10 cellular contexts compared by ENCODE assay signal in the genomic region with DNA sequence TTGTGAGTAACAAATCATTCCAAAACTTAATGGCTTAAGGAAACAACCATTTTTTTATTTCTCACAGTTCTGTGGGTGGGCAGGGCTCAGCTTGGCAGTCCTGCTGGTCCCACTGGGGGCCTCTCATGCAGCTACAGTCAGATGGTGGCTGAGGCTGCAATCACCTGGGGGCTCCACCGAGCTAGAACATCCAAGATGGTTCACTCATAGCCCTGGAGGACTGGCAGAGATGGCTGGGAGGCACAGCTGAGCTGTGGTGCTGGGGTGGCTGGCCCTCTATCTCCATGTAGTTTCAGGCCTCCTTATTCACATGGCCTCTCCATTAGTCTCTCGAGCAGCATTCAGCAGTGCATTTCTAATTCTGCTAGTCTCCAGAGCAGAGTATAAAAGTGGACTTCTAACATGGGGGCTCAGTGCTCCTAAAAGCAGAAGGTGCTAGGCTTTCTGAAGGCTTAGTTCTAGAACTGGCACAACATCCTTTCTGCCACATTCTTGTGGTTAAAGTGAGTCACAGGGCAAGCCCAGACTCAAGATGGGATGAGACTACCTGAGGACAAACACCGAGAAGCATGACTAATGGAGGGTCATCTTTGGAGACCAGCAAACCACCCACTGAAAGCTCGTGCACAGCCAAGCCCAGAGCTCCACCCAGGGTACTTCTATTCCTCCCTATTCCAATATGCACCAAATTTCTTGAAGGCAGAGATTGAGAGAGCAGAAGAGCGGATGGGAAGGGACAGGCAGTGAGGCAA. TPM values are rescaled to one million over a fixed set of nuclear protein-coding genes. Genes with fewer than 3 reads are reported as not detected.
DNase-seq lines count a peak whose midpoint lies in the region; ATAC-seq and TF ChIP-seq lines count a peak whose summit lies in the region.
"Had no signal": no experiment of that assay in that cellular context is flagged by ENCODE, and none has a peak within 500 bp of the region (broad histone marks: within the 10 kb centered on the region; RNA-seq: fewer than 3 reads in every experiment).

No MANE protein-coding gene starts in this region.

- peak; percentile 4 to 25 for ATAC-seq in activated T-cell treated with anti-CD3 and anti-CD28 coated beads, Interleukin-2, amount 50 U/mL, for 4 hours
- peak; percentile 52 for ATAC-seq in stimulated activated effector memory CD8-positive, alpha-beta T cell treated with anti-CD3 and anti-CD28 coated beads, Interleukin-12 subunit alpha, Interleukin-12 subunit beta, amount 100 ng/mL, for 72 hours
- no peak for ATAC-seq in GM18873 (IDR thresholded peaks at IDR 0.05; ENCODE audit: low FRiP score, unreplicated experiment)

- H3K4me3 Mint-ChIP-seq in activated T-cell treated with anti-CD3 and anti-CD28 coated beads, Interleukin-2, amount 50 U/mL, for 4 hours = no peak overlapping the region
- no peak overlapping the region for H3K4me3 Mint-ChIP-seq in stimulated activated effector memory CD8-positive, alpha-beta T cell treated with anti-CD3 and anti-CD28 coated beads, Interleukin-12 subunit alpha, Interleukin-12 subunit beta, amount 100 ng/mL, for 72 hours
- H3K4me3 Mint-ChIP-seq: CD4-positive, CD25-positive, alpha-beta regulatory T cell had no signal

- H3K9me3 Mint-ChIP-seq in activated T-cell treated with anti-CD3 and anti-CD28 coated beads, Interleukin-2, amount 50 U/mL, for 4 hours = no peaks in the 10 kb centered on the region
- H3K9me3 Mint-ChIP-seq in stimulated activated effector memory CD8-positive, alpha-beta T cell treated with anti-CD3 and anti-CD28 coated beads, Interleukin-12 subunit alpha, Interleukin-12 subunit beta, amount 100 ng/mL, for 72 hours = no peaks in the 10 kb centered on the region

- H3K36me3 Mint-ChIP-seq in activated T-cell treated with anti-CD3 and anti-CD28 coated beads, Interleukin-2, amount 50 U/mL, for 4 hours (ENCODE audit: insufficient read depth) = no peaks in the 10 kb centered on the region
- no peaks in the 10 kb centered on the region for H3K36me3 Mint-ChIP-seq in stimulated activated effector memory CD8-positive, alpha-beta T cell treated with anti-CD3 and anti-CD28 coated beads, Interleukin-12 subunit alpha, Interleukin-12 subunit beta, amount 100 ng/mL, for 72 hours
- H3K36me3 Mint-ChIP-seq: CD4-positive, CD25-positive, alpha-beta regulatory T cell had no signal

- H3K4me1 Mint-ChIP-seq in activated T-cell treated with anti-CD3 and anti-CD28 coated beads, Interleukin-2, amount 50 U/mL, for 4 hours (ENCODE audit: low read depth) = no peaks in the 10 kb centered on the region
- H3K4me1 Mint-ChIP-seq in stimulated activated effector memory CD8-positive, alpha-beta T cell treated with anti-CD3 and anti-CD28 coated beads, Interleukin-12 subunit alpha, Interleukin-12 subunit beta, amount 100 ng/mL, for 72 hours = peaks cover 6% of the 10 kb centered on the region
- H3K4me1 Mint-ChIP-seq: CD4-positive, CD25-positive, alpha-beta regulatory T cell had no signal

- no peak for DNase-seq in activated T-cell treated with anti-CD3 and anti-CD28 coated beads, Interleukin-2, amount 50 U/mL, for 4 hours
- DNase-seq in activated T-cell treated with anti-CD3 and anti-CD28 coated beads, Interleukin-2, amount 50 U/mL, for 1 hour = no peak
- DNase-seq in M059J (ENCODE audit: low read depth) (peak; percentile 95), epithelial cell of esophagus (ENCODE audit: low read depth) (peak; percentile 99), NAMALWA (ENCODE audit: low spot score) (no peak)
- DNase-seq in stimulated activated effector memory CD8-positive, alpha-beta T cell treated with anti-CD3 and anti-CD28 coated beads, Interleukin-12 subunit alpha, Interleukin-12 subunit beta, amount 100 ng/mL, for 72 hours (ENCODE audit: low spot score in 2 of 2) = no peak
- DNase-seq in stimulated activated naive CD4-positive, alpha-beta T cell (lab: John Stamatoyannopoulos, UW) = no peak
- DNase-seq: stimulated activated CD4-positive, alpha-beta T cell treated with anti-CD3 and anti-CD28 coated beads, Interleukin-4, amount 100 ng/mL, for 4 hours had no signal

- no peak overlapping the region for H3K4me3 ChIP-seq in epithelial cell of esophagus (ENCODE audit: low read length)

- H3K27ac Mint-ChIP-seq in stimulated activated effector memory CD8-positive, alpha-beta T cell treated with anti-CD3 and anti-CD28 coated beads, Interleukin-12 subunit alpha, Interleukin-12 subunit beta, amount 100 ng/mL, for 72 hours = no peak overlapping the region
- H3K27ac Mint-ChIP-seq: CD4-positive, CD25-positive, alpha-beta regulatory T cell had no signal

- H3K27me3 Mint-ChIP-seq in activated T-cell treated with anti-CD3 and anti-CD28 coated beads, Interleukin-2, amount 50 U/mL, for 4 hours (ENCODE audit: low read depth) = peaks cover 2% of the 10 kb centered on the region

- no peak for TF ChIP-seq CTCF in epithelial cell of esophagus (IDR thresholded peaks at IDR 0.05; ENCODE audit: insufficient read depth, low read depth, low read length, missing control alignments)

RNA-seq across cellular contexts. Expression of a gene that starts 6.3 kb away (rescaled TPM):
- not detected for total RNA-seq in activated T-cell treated with anti-CD3 and anti-CD28 coated beads, Interleukin-2, amount 50 U/mL, for 4 hours
- not detected in 2 replicates for total RNA-seq in M059J (2014; rRNA removed; shearing (Covaris generic))
- total RNA-seq: CD4-positive, CD25-positive, alpha-beta regulatory T cell had no signal

RNA-seq across cellular contexts. Expression of a gene that starts 29.5 kb away (rescaled TPM):
- total RNA-seq in activated T-cell treated with anti-CD3 and anti-CD28 coated beads, Interleukin-2, amount 50 U/mL, for 4 hours = 1 to 10 TPM in 1 of 3 donors, under 1 TPM in 2; 0.25 to 1.2 (median 0.41) TPM
- total RNA-seq in M059J (2014; rRNA removed; shearing (Covaris generic)) = 47.6 and 68.4 TPM in 2 replicates

Comparison
In these comparisons a context has a peak if more than half of its experiments do, and no peak if none do; other contexts are left out.
1. DNase-seq: peak in M059J (single experiment) and epithelial cell of esophagus (single experiment); none in activated T-cell treated with anti-CD3 and anti-CD28 coated beads, Interleukin-2, amount 50 U/mL, for 4 hours (single experiment), activated T-cell treated with anti-CD3 and anti-CD28 coated beads, Interleukin-2, amount 50 U/mL, for 1 hour (single experiment), stimulated activated effector memory CD8-positive, alpha-beta T cell treated with anti-CD3 and anti-CD28 coated beads, Interleukin-12 subunit alpha, Interleukin-12 subunit beta, amount 100 ng/mL, for 72 hours (0 of 2), NAMALWA (single experiment) and stimulated activated naive CD4-positive, alpha-beta T cell (0 of 6).
2. RNA of a gene that starts 29.5 kb away (total RNA-seq): 47.6 to 68.4 TPM in M059J; 0.25 to 1.2 TPM in activated T-cell treated with anti-CD3 and anti-CD28 coated beads, Interleukin-2, amount 50 U/mL, for 4 hours; every median in the first group is over 10 times any median in the second.